Comparison of ENCODE assay signal across 23 cellular contexts in genomic region chr15:95883064-95883463, GRCh38.
"Had no signal": no experiment of that assay in that cellular context is flagged by ENCODE, and none has a peak within 500 bp of the region (broad histone marks: within the 10 kb centered on the region; RNA-seq: fewer than 3 reads in every experiment).

No MANE protein-coding gene starts in this region.

- H3K36me3 Mint-ChIP-seq: brain; stimulated activated naive B cell treated with anti-CD40 and anti-IgM and Interleukin-4, amounts not matched to agents 10 μg/mL and 1 μg/mL and 100 μg/mL, for 72 hours; T-cell had no signal

- ATAC-seq: activated CD8-positive, alpha-beta T cell treated with anti-CD3 and anti-CD28 coated beads, Interleukin-2, amount 10 ng/mL, durations not matched to agents 7 days and 5 days; left lung; naive thymus-derived CD4-positive, alpha-beta T cell; pancreas; psoas muscle; right cardiac atrium; stimulated activated naive B cell treated with anti-CD40 and anti-IgM and Interleukin-4, amounts not matched to agents 10 μg/mL and 1 μg/mL and 100 μg/mL, for 72 hours; T-cell had no signal

- DNase-seq: activated CD4-positive, alpha-beta T cell treated with anti-CD3 and anti-CD28 coated beads, Interleukin-2, amount 10 ng/mL, durations not matched to agents 7 days and 5 days; activated CD4-positive, CD25-positive, alpha-beta regulatory T cell; activated CD8-positive, alpha-beta T cell treated with anti-CD3 and anti-CD28 coated beads, Interleukin-2, amount 10 ng/mL, durations not matched to agents 7 days and 5 days; activated gamma-delta T cell treated with Interleukin-2 at 50 U/mL for 16 hours; activated T-cell treated with anti-CD3 and anti-CD28 coated beads, Interleukin-2, amount 50 U/mL, for 1 hour; aorta; foreskin fibroblast; immature natural killer cell; left lung; naive thymus-derived CD4-positive, alpha-beta T cell; pancreas; psoas muscle; right cardiac atrium; stimulated activated CD8-positive, alpha-beta memory T cell treated with anti-CD3 and anti-CD28 coated beads, Interleukin-4, amount 100 ng/mL, for 48 hours; stimulated activated naive B cell treated with anti-CD40 and anti-IgM and Interleukin-4, amounts not matched to agents 10 μg/mL and 1 μg/mL and 100 μg/mL, for 72 hours; T-cell; T-helper 9 cell had no signal

- H3K27me3 ChIP-seq: left lung, neutrophil, pancreas had no signal

- H3K9me3 Mint-ChIP-seq: activated naive CD4-positive, alpha-beta T cell treated with anti-CD3 and anti-CD28 coated beads, Interleukin-2, amount 50 U/mL, for 24 hours; immature natural killer cell had no signal

- H3K27ac ChIP-seq: left lung, neutrophil, pancreas, psoas muscle, skin epidermis had no signal

- H3K4me3 Mint-ChIP-seq: activated CD4-positive, alpha-beta T cell treated with anti-CD3 and anti-CD28 coated beads, Interleukin-2, amount 10 ng/mL, durations not matched to agents 7 days and 5 days; activated CD8-positive, alpha-beta T cell treated with anti-CD3 and anti-CD28 coated beads, Interleukin-2, amount 10 ng/mL, durations not matched to agents 7 days and 5 days; activated naive CD4-positive, alpha-beta T cell treated with anti-CD3 and anti-CD28 coated beads, Interleukin-2, amount 50 U/mL, for 24 hours; brain; immature natural killer cell; naive thymus-derived CD4-positive, alpha-beta T cell; stimulated activated naive B cell treated with anti-CD40 and anti-IgM and Interleukin-4, amounts not matched to agents 10 μg/mL and 1 μg/mL and 100 μg/mL, for 72 hours; T-cell; type B pancreatic cell had no signal

- H3K36me3 ChIP-seq: left lung, neutrophil, pancreas had no signal

- H3K9me3 ChIP-seq: left lung, neutrophil, pancreas, psoas muscle had no signal

- H3K4me3 ChIP-seq: left lung, lung, pancreas, psoas muscle, skin epidermis had no signal

- H3K4me1 ChIP-seq: pancreas, psoas muscle had no signal

- H3K27ac Mint-ChIP-seq: activated CD4-positive, alpha-beta T cell treated with anti-CD3 and anti-CD28 coated beads, Interleukin-2, amount 10 ng/mL, durations not matched to agents 7 days and 5 days; activated CD8-positive, alpha-beta T cell treated with anti-CD3 and anti-CD28 coated beads, Interleukin-2, amount 10 ng/mL, durations not matched to agents 7 days and 5 days; activated naive CD4-positive, alpha-beta T cell treated with anti-CD3 and anti-CD28 coated beads, Interleukin-2, amount 50 U/mL, for 24 hours; naive thymus-derived CD4-positive, alpha-beta T cell; stimulated activated naive B cell treated with anti-CD40 and anti-IgM and Interleukin-4, amounts not matched to agents 10 μg/mL and 1 μg/mL and 100 μg/mL, for 72 hours; T-cell; type B pancreatic cell had no signal

- H3K27me3 Mint-ChIP-seq: activated naive CD4-positive, alpha-beta T cell treated with anti-CD3 and anti-CD28 coated beads, Interleukin-2, amount 50 U/mL, for 24 hours; brain; stimulated activated naive B cell treated with anti-CD40 and anti-IgM and Interleukin-4, amounts not matched to agents 10 μg/mL and 1 μg/mL and 100 μg/mL, for 72 hours; T-cell; type B pancreatic cell had no signal
